18 cellular contexts compared by ENCODE assay signal in genomic region chr4:118745357-118745756, GRCh38.
DNase-seq lines count a peak whose midpoint lies in the region; ATAC-seq and TF ChIP-seq lines count a peak whose summit lies in the region.
"Had no signal": no experiment of that assay in that cellular context is flagged by ENCODE, and none has a peak within 500 bp of the region (broad histone marks: within the 10 kb centered on the region; RNA-seq: fewer than 3 reads in every experiment).

No MANE protein-coding gene starts in this region.

- H3K9ac ChIP-seq in trophoblast cell (ENCODE audit: low read length) (no peak overlapping the region), MM.1S (ENCODE audit: low read length) (no peak overlapping the region)

- H3K4me1 ChIP-seq in heart left ventricle (peaks cover 0 to 53% (median 27%) of the 10 kb centered on the region in 12 donors), esophagus squamous epithelium (peaks cover 0 to 44% (median 11%) of the 10 kb centered on the region in 3 donors), trophoblast cell (ENCODE audit: control insufficient read depth in 1 of 2, insufficient read depth in 2 of 2, low read length in 2 of 2) (peaks cover 4% of the 10 kb centered on the region in 2 experiments), tibial artery (peaks cover 0 to 50% (median 23%) of the 10 kb centered on the region in 4 donors), MM.1S (ENCODE audit: low read length) (no peaks in the 10 kb centered on the region)

- H3K4me3 ChIP-seq in heart left ventricle (no peak overlapping the region), esophagus squamous epithelium (no peak overlapping the region), trophoblast cell (ENCODE audit: low read depth, low read length) (no peak overlapping the region), tibial artery (no peak overlapping the region), MM.1S (ENCODE audit: low read length) (no peak overlapping the region)
- H3K4me3 ChIP-seq: mucosa of descending colon had no signal

- H4K12ac ChIP-seq in trophoblast cell (ENCODE audit: low read depth, low read length), result no peak overlapping the region

- H2AFZ ChIP-seq in trophoblast cell (ENCODE audit: insufficient read depth, low read length, poor library complexity), result no peak overlapping the region
- H2AFZ ChIP-seq in MM.1S (ENCODE audit: low read length), result no peak overlapping the region

- ATAC-seq in heart left ventricle (no peak), GM18868 (IDR thresholded peaks at IDR 0.05; ENCODE audit: unreplicated experiment) (no peak)
- ATAC-seq: mucosa of descending colon, WTC11 had no signal

- TF ChIP-seq POLR2A in heart left ventricle (IDR thresholded peaks at IDR 0.05) (no peak), esophagus squamous epithelium (IDR thresholded peaks at IDR 0.05) (no peak)

- H3K36me3 ChIP-seq in heart left ventricle, result peaks cover 0 to 79% (median 32%) of the 10 kb centered on the region in 9 donors
- peaks cover 0 to 27% (median 11%) of the 10 kb centered on the region in 3 donors for H3K36me3 ChIP-seq in esophagus squamous epithelium
- peaks cover 25 to 37% of the 10 kb centered on the region in 2 experiments for H3K36me3 ChIP-seq in trophoblast cell (ENCODE audit: control insufficient read depth in 1 of 2, insufficient read depth in 2 of 2, low read length in 2 of 2)
- H3K36me3 ChIP-seq in tibial artery, result peaks cover 10 to 16% (median 13%) of the 10 kb centered on the region in 3 donors
- H3K36me3 ChIP-seq in MM.1S (replicated peaks; ENCODE audit: insufficient read depth, low read length), result peaks cover 4% of the 10 kb centered on the region; the same call in 1 of the 2 replicates

- H3K27me3 ChIP-seq in heart left ventricle (no peaks in the 10 kb centered on the region), esophagus squamous epithelium (no peaks in the 10 kb centered on the region), trophoblast cell (ENCODE audit: insufficient read depth, low read length) (no peaks in the 10 kb centered on the region), tibial artery (no peaks in the 10 kb centered on the region), MM.1S (replicated peaks; ENCODE audit: insufficient read depth, low read length) (no peaks in the 10 kb centered on the region)
- H3K27me3 ChIP-seq: neutrophil had no signal

- H3K23ac ChIP-seq in trophoblast cell (ENCODE audit: low read length), result no peak overlapping the region

- no peak overlapping the region for H3K14ac ChIP-seq in trophoblast cell (ENCODE audit: low read length)

- no peak overlapping the region for H3K4me2 ChIP-seq in trophoblast cell (ENCODE audit: low read length)
- H3K4me2 ChIP-seq in MM.1S (ENCODE audit: low read depth, low read length), result no peak overlapping the region

- H3K18ac ChIP-seq in trophoblast cell (ENCODE audit: low read length), result no peak overlapping the region

- no peak overlapping the region for H4K91ac ChIP-seq in trophoblast cell (ENCODE audit: low read depth, low read length)

- no peaks in the 10 kb centered on the region for H3K9me3 ChIP-seq in heart left ventricle
- no peaks in the 10 kb centered on the region for H3K9me3 ChIP-seq in esophagus squamous epithelium
- no peaks in the 10 kb centered on the region for H3K9me3 ChIP-seq in trophoblast cell (ENCODE audit: insufficient read depth, low read depth, low read length)
- H3K9me3 ChIP-seq in tibial artery, result no peaks in the 10 kb centered on the region
- no peaks in the 10 kb centered on the region for H3K9me3 ChIP-seq in MM.1S (replicated peaks; ENCODE audit: insufficient read depth, low read length)
- H3K9me3 ChIP-seq: mucosa of descending colon, neutrophil had no signal

- H4K8ac ChIP-seq in trophoblast cell (ENCODE audit: low read depth, low read length), result no peak overlapping the region

- peak overlapping the region; percentile 66 for H2BK5ac ChIP-seq in trophoblast cell (ENCODE audit: low read depth, low read length, poor library complexity)

- no peak overlapping the region for H2BK120ac ChIP-seq in trophoblast cell (ENCODE audit: insufficient read depth, low read length, poor library complexity)

- H3K79me2 ChIP-seq in trophoblast cell (ENCODE audit: control insufficient read depth, insufficient read depth, low read length, poor library complexity) (no peaks in the 10 kb centered on the region), MM.1S (ENCODE audit: low read length) (no peaks in the 10 kb centered on the region)

- 0 out of 2 replicates have a peak, but pooled peaks cover 3% of the 10 kb centered on the region for H3F3A ChIP-seq in MM.1S (ENCODE audit: insufficient read depth, low read length)

- no peak overlapping the region for H2AK5ac ChIP-seq in trophoblast cell (ENCODE audit: low read length)

- H3K4ac ChIP-seq in trophoblast cell (ENCODE audit: low read depth, low read length), result no peak overlapping the region

- DNase-seq in heart left ventricle (no peak), cardiac septum (ENCODE audit: low spot score) (no peak), esophagus squamous epithelium (lab: John Stamatoyannopoulos, UW) (no peak), trophoblast cell (no peak), tibial artery (no peak), RWPE1 (ENCODE audit: low spot score) (no peak), MM.1S (no peak)
- DNase-seq: activated CD4-positive, alpha-beta T cell treated with anti-CD3 and anti-CD28 coated beads, Interleukin-2, amount 50 U/mL, for 48 hours; activated naive CD4-positive, alpha-beta T cell treated with anti-CD3 and anti-CD28 coated beads, Interleukin-2, amount 50 U/mL, for 16 hours; activated T-cell treated with anti-CD3 and anti-CD28 coated beads, Interleukin-2, amount 50 U/mL, for 1 hour; foreskin melanocyte; mucosa of descending colon; NCI-H510A treated with DMSO at 0.1 percent for 48 hours; SIG-M5; stimulated activated CD4-positive, alpha-beta T cell treated with anti-CD3 and anti-CD28 coated beads, Interleukin-2, amount 100 ng/mL, for 48 hours had no signal

- TF ChIP-seq CTCF in heart left ventricle (IDR thresholded peaks at IDR 0.05) (no peak), esophagus squamous epithelium (IDR thresholded peaks at IDR 0.05) (no peak), tibial artery (IDR thresholded peaks at IDR 0.05) (no peak), RWPE1 (conservative IDR thresholded peaks at IDR 0.05; ENCODE audit: low read depth) (no peak), MM.1S (IDR thresholded peaks at IDR 0.05; ENCODE audit: low read length) (no peak)

- H3K79me1 ChIP-seq in trophoblast cell (ENCODE audit: low read length), result peaks cover 5% of the 10 kb centered on the region

- CTCF ChIA-PET in RWPE1 (lab: Yijun Ruan, JAX), result interaction anchor here (0.7 to 1.1 kb wide), 2 partner anchors 11 to 140 kb away, joined by 3 to 5 read pairs; no protein-coding TSS in a partner anchor

- peaks cover 2% of the 10 kb centered on the region; the same call in 1 of the 2 replicates for H4K20me1 ChIP-seq in MM.1S (ENCODE audit: insufficient read depth, low read length)

- no peak overlapping the region for H2BK12ac ChIP-seq in trophoblast cell (ENCODE audit: low read length)

- intact Hi-C loops in heart left ventricle (cut with DNase I) (loop anchor here in 6 of 10 donors (2.0 to 10.0 kb wide), 9 partner anchors 25 to 539 kb away; partner anchors contain the start of genes SYNPO2 (in 2 of the 6) and MYOZ2 (in 1 of the 6)), cardiac septum (cut with DNase I) (loop anchor here (5.0 to 10.0 kb wide), 3 partner anchors 297 to 539 kb away; partner anchors contain the start of gene USP53), esophagus squamous epithelium (cut with DNase I) (no loop called here), tibial artery (cut with DNase I; ENCODE audit: low total_unique reads) (loop anchor here (10.0 kb wide), 1 partner anchor 139 kb away; the partner anchor contains the start of gene SYNPO2)

- H3K27ac ChIP-seq in heart left ventricle, result peak overlapping the region; percentile 61 to 86 (median 78)
- peak overlapping the region in 3 of 4 donors; percentile 0 to 35 (median 24) for H3K27ac ChIP-seq in esophagus squamous epithelium
- no peak overlapping the region for H3K27ac ChIP-seq in trophoblast cell (ENCODE audit: low read depth, low read length)
- peak overlapping the region; percentile 39 to 51 for H3K27ac ChIP-seq in tibial artery
- H3K27ac ChIP-seq in RWPE1, result no peak overlapping the region
- no peak overlapping the region for H3K27ac ChIP-seq in MM.1S (ENCODE audit: low read length)
- H3K27ac ChIP-seq: neutrophil had no signal

- H3K9me2 ChIP-seq in MM.1S (replicated peaks; ENCODE audit: insufficient read depth, low read length), result no peaks in the 10 kb centered on the region

- 72 to 76% (median 73%) methylated on average over 3 of the region's 3 CpGs for WGBS in heart left ventricle, 4 donors
- WGBS in esophagus squamous epithelium, 2 donors, result 65 to 75% methylated on average over 3 of the region's 3 CpGs
- WGBS in trophoblast cell (ENCODE audit: extremely low coverage, insufficient coverage, insufficient read length), result no CpG with 5 or more reads among the region's 3 CpGs

- POLR2A ChIA-PET in RWPE1 (lab: Yijun Ruan, JAX; ENCODE audit: low non-redundant PET), result interaction anchor here (0.6 kb wide), 1 partner anchor 250 kb away, joined by 4 read pairs; no protein-coding TSS in a partner anchor

Comparison
In these comparisons a context has a peak if more than half of its experiments do, and no peak if none do; other contexts are left out.
1. H3K27ac ChIP-seq: peak in heart left ventricle (12 of 12), esophagus squamous epithelium (3 of 4) and tibial artery (2 of 2); none in trophoblast cell (single experiment), RWPE1 (single experiment) and MM.1S (single experiment).